In genomic region chr16:84606081-84606875, GRCh38 we compare ENCODE assay signal across 15 cellular contexts. TPM values are rescaled to one million over a fixed set of nuclear protein-coding genes. Genes with fewer than 3 reads are reported as not detected.
DNase-seq lines count a peak whose midpoint lies in the region; ATAC-seq and TF ChIP-seq lines count a peak whose summit lies in the region.
"Had no signal": no experiment of that assay in that cellular context is flagged by ENCODE, and none has a peak within 500 bp of the region (broad histone marks: within the 10 kb centered on the region; RNA-seq: fewer than 3 reads in every experiment).

No MANE protein-coding gene starts in this region.

- no peak overlapping the region for H2AFZ ChIP-seq in Karpas-422 (ENCODE audit: low read length)
- no peak overlapping the region for H2AFZ ChIP-seq in neuronal stem cell (ENCODE audit: low read length)

- no peaks in the 10 kb centered on the region for H3K27me3 Mint-ChIP-seq in CD4-positive, alpha-beta T cell

- no peak overlapping the region for H3K23ac ChIP-seq in neuronal stem cell (ENCODE audit: low read depth, low read length, poor library complexity)

- H3K4me1 Mint-ChIP-seq in CD4-positive, alpha-beta T cell (ENCODE audit: low read depth): peaks cover 89% of the 10 kb centered on the region

- POLR2A ChIA-PET in CD4-positive, alpha-beta T cell (lab: Charles Lee): interaction anchor here (1.0 to 11.1 kb wide), 6 partner anchors 7 to 95 kb away, joined by 3 to 135 read pairs (median 11); partner anchors contain the start of gene COTL1

- peak overlapping the region; percentile 71 for H3K4me3 Mint-ChIP-seq in CD4-positive, alpha-beta T cell

- H3K4me3 ChIP-seq in Karpas-422 (ENCODE audit: low read length): peak overlapping the region; percentile 47
- H3K4me3 ChIP-seq in neuronal stem cell (ENCODE audit: low read length in 2 of 2): no peak overlapping the region
- H3K4me3 ChIP-seq: colonic mucosa, prostate gland had no signal

- H3K14ac ChIP-seq in neuronal stem cell (ENCODE audit: low read length): no peak overlapping the region

- H2BK15ac ChIP-seq in neuronal stem cell (ENCODE audit: low read length): no peak overlapping the region

- no peak overlapping the region for H2BK5ac ChIP-seq in neuronal stem cell (ENCODE audit: low read length)

- H3K27me3 ChIP-seq in CD4-positive, alpha-beta T cell (ENCODE audit: control insufficient read depth, insufficient read depth, low read length): no peaks in the 10 kb centered on the region
- H3K27me3 ChIP-seq in Karpas-422 (ENCODE audit: low read length) (no peaks in the 10 kb centered on the region), neuronal stem cell (ENCODE audit: control insufficient read depth in 3 of 3, insufficient read depth in 3 of 3, low read depth in 1 of 3, low read length in 3 of 3) (no peaks in the 10 kb centered on the region)
- H3K27me3 ChIP-seq: colonic mucosa had no signal

- H3K4me2 ChIP-seq in Karpas-422 (ENCODE audit: low read depth, low read length, poor library complexity, severe bottlenecking) (peak overlapping the region; percentile 62), neuronal stem cell (ENCODE audit: insufficient read depth, low read length, poor library complexity, severe bottlenecking) (no peak overlapping the region)

- ATAC-seq in CD4-positive, alpha-beta T cell (ENCODE audit: poor library complexity): peak; percentile 50
- ATAC-seq in activated naive CD4-positive, alpha-beta T cell treated with anti-CD3 and anti-CD28 coated beads, Interleukin-2, amount 50 U/mL, for 72 hours: peak; percentile 19 to 42
- no peak for ATAC-seq in HG03139 (IDR thresholded peaks at IDR 0.05; ENCODE audit: unreplicated experiment)

- H3K9ac ChIP-seq in Karpas-422 (ENCODE audit: low read length) (peak overlapping the region; percentile 58), neuronal stem cell (ENCODE audit: low read depth, low read length, poor library complexity) (no peak overlapping the region)

- H3K36me3 Mint-ChIP-seq in CD4-positive, alpha-beta T cell (ENCODE audit: low read depth): peaks cover 57% of the 10 kb centered on the region
- peaks cover 35 to 69% of the 10 kb centered on the region in 2 donors for H3K36me3 Mint-ChIP-seq in activated naive CD4-positive, alpha-beta T cell treated with anti-CD3 and anti-CD28 coated beads, Interleukin-2, amount 50 U/mL, for 72 hours

- peak overlapping the region; percentile 88 for H3K27ac Mint-ChIP-seq in CD4-positive, alpha-beta T cell
- H3K27ac Mint-ChIP-seq in activated naive CD4-positive, alpha-beta T cell treated with anti-CD3 and anti-CD28 coated beads, Interleukin-2, amount 50 U/mL, for 72 hours: peak overlapping the region; percentile 76 to 79

- no peak for TF ChIP-seq CTCF in CD4-positive, alpha-beta T cell (IDR thresholded peaks at IDR 0.05)

- CTCF ChIA-PET in CD4-positive, alpha-beta T cell (lab: Charles Lee): interaction anchor here (0.6 to 0.9 kb wide), 3 partner anchors 16 to 17 kb away, joined by 3 read pairs; no protein-coding TSS in a partner anchor

- H4K20me1 ChIP-seq in Karpas-422 (ENCODE audit: insufficient read depth, low read depth, low read length): peaks cover 8% of the 10 kb centered on the region; the same call in 1 of the 2 replicates

- WGBS in neuronal stem cell (ENCODE audit: extremely low coverage in 2 of 2, insufficient read length in 2 of 2, insufficient replicate concordance in 1 of 2), 2 donors: no CpG with 5 or more reads among the region's 14 CpGs

- H3K79me2 ChIP-seq in Karpas-422 (ENCODE audit: low read length): peaks cover 84% of the 10 kb centered on the region

- H3K4me1 ChIP-seq in Karpas-422 (ENCODE audit: low read length): peaks cover 93% of the 10 kb centered on the region
- peaks cover 20 to 30% of the 10 kb centered on the region in 2 donors for H3K4me1 ChIP-seq in neuronal stem cell (ENCODE audit: control insufficient read depth in 2 of 2, insufficient read depth in 1 of 2, low read depth in 1 of 2, low read length in 2 of 2)
- H3K4me1 ChIP-seq: colonic mucosa, prostate gland had no signal

- peak in 1 of 10 experiments; percentile 38 for DNase-seq in CD4-positive, alpha-beta T cell
- DNase-seq in Karpas-422 (no peak), neuronal stem cell (ENCODE audit: low spot score) (no peak), NCI-H2227 treated with DMSO at 0.1 percent for 48 hours (lab: John Stamatoyannopoulos, UW) (no peak), NCI-H774 (lab: John Stamatoyannopoulos, UW) (no peak), SKM-1 (lab: John Stamatoyannopoulos, UW; ENCODE audit: unreplicated experiment) (no peak)
- DNase-seq in activated naive CD4-positive, alpha-beta T cell treated with anti-CD3 and anti-CD28 coated beads, Interleukin-2, amount 50 U/mL, for 72 hours (ENCODE audit: low spot score in 2 of 2): no peak
- DNase-seq: activated CD4-positive, CD25-positive, alpha-beta regulatory T cell; colonic mucosa; mammary epithelial cell; SIG-M5; stimulated activated CD4-positive, alpha-beta T cell treated with anti-CD3 and anti-CD28 coated beads, Interleukin-2, amount 100 ng/mL, for 48 hours had no signal

- peak overlapping the region; percentile 51 for H3K27ac ChIP-seq in CD4-positive, alpha-beta T cell (ENCODE audit: low read depth, low read length)
- H3K27ac ChIP-seq in Karpas-422 (ENCODE audit: low read length): peak overlapping the region; percentile 99
- no peak overlapping the region for H3K27ac ChIP-seq in neuronal stem cell (replicated peaks; ENCODE audit: low read length)
- H3K27ac ChIP-seq: C4-2B, colonic mucosa, prostate gland had no signal

- intact Hi-C loops in CD4-positive, alpha-beta T cell (cut with DNase I, micrococcal nuclease): no loop called here

- H3K4ac ChIP-seq in neuronal stem cell (ENCODE audit: low read length): no peak overlapping the region

- peaks cover 32% of the 10 kb centered on the region for H3K36me3 ChIP-seq in Karpas-422 (ENCODE audit: insufficient read depth, low read length)
- H3K36me3 ChIP-seq in neuronal stem cell (replicated peaks in 1 of 2; ENCODE audit: control insufficient read depth in 2 of 2, insufficient read depth in 2 of 2, low read length in 2 of 2): peaks cover 8 to 81% of the 10 kb centered on the region in 2 donors
- H3K36me3 ChIP-seq: colonic mucosa, prostate gland had no signal

- no peak overlapping the region for H4K8ac ChIP-seq in neuronal stem cell (ENCODE audit: low read depth, low read length)

- H3K18ac ChIP-seq in neuronal stem cell (ENCODE audit: low read length): no peak overlapping the region

- no peak overlapping the region for H4K91ac ChIP-seq in neuronal stem cell (ENCODE audit: low read depth, low read length, poor library complexity)

- H3K9me2 ChIP-seq in Karpas-422 (replicated peaks; ENCODE audit: insufficient read depth, low read length): no peaks in the 10 kb centered on the region

- H2BK12ac ChIP-seq in neuronal stem cell (ENCODE audit: low read length): no peak overlapping the region

- H2AK5ac ChIP-seq in neuronal stem cell (ENCODE audit: low read depth, low read length): peak overlapping the region; percentile 4

- no peak overlapping the region for H2BK120ac ChIP-seq in neuronal stem cell (ENCODE audit: low read depth, low read length)

- H3K9me3 ChIP-seq in CD4-positive, alpha-beta T cell (ENCODE audit: control insufficient read depth, low read length): no peaks in the 10 kb centered on the region
- H3K9me3 ChIP-seq in Karpas-422 (ENCODE audit: low read length) (no peaks in the 10 kb centered on the region), neuronal stem cell (replicated peaks in 1 of 2; ENCODE audit: control insufficient read depth in 2 of 2, insufficient read depth in 1 of 2, low read depth in 1 of 2, low read length in 2 of 2) (peaks cover 2 to 32% of the 10 kb centered on the region in 2 donors)
- H3K9me3 ChIP-seq: colonic mucosa, prostate gland had no signal

- no peaks in the 10 kb centered on the region for H3K9me3 Mint-ChIP-seq in CD4-positive, alpha-beta T cell
- peaks cover 0 to 15% of the 10 kb centered on the region in 2 donors for H3K9me3 Mint-ChIP-seq in activated naive CD4-positive, alpha-beta T cell treated with anti-CD3 and anti-CD28 coated beads, Interleukin-2, amount 50 U/mL, for 72 hours

- H3K79me1 ChIP-seq in neuronal stem cell (ENCODE audit: low read depth, low read length): peaks cover 4% of the 10 kb centered on the region

RNA-seq across cellular contexts. Expression of gene COTL1, which starts 11.6 kb away (rescaled TPM):
- total RNA-seq in CD4-positive, alpha-beta T cell: 100 to 1,000 TPM; 179 to 181 TPM
- 162 and 215 TPM in 2 replicates for total RNA-seq in Karpas-422 (2014; rRNA removed; shearing (Covaris generic); ENCODE audit: low replicate concordance)
- 100 to 1,000 TPM; 277 to 583 TPM for total RNA-seq in activated naive CD4-positive, alpha-beta T cell treated with anti-CD3 and anti-CD28 coated beads, Interleukin-2, amount 50 U/mL, for 72 hours
- polyA plus RNA-seq in neuronal stem cell (2013, experiment 1 of 2): 222 TPM
- polyA plus RNA-seq in neuronal stem cell (2013, experiment 2 of 2): 221 TPM

RNA-seq across cellular contexts. Expression of gene KLHL36, which starts 42.0 kb away (rescaled TPM):
- total RNA-seq in CD4-positive, alpha-beta T cell: 10 to 100 TPM; 76.6 to 78.6 TPM
- total RNA-seq in Karpas-422 (2014; rRNA removed; shearing (Covaris generic); ENCODE audit: low replicate concordance): 25.6 and 35.4 TPM in 2 replicates
- total RNA-seq in activated naive CD4-positive, alpha-beta T cell treated with anti-CD3 and anti-CD28 coated beads, Interleukin-2, amount 50 U/mL, for 72 hours: 10 to 100 TPM; 50.5 to 60.5 TPM
- 7.4 TPM for polyA plus RNA-seq in neuronal stem cell (2013, experiment 1 of 2)
- polyA plus RNA-seq in neuronal stem cell (2013, experiment 2 of 2): 8.0 TPM
